In the genomic region with DNA sequence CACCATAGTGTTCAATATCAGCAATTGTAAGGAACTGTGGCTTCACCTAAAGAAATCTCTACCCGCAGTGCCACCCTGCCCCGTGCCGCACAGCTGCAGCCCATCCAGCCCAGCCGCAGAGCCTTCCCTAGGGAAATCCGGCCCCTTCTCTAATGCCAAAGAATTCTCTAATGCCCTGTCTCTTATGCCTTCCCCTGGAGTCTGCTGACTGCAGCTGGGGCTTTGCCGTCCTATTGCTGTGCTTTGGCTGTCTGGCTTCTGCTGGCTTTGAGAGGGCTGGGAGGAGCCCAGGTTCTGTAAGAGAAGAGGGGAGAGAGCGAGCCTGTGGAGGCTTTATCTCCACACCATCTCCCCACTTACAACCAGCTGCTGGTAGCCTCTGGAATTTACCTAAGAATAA, we compare ENCODE assay signal across 22 cellular contexts.
DNase-seq lines count a peak whose midpoint lies in the region; ATAC-seq and TF ChIP-seq lines count a peak whose summit lies in the region.
"Had no signal": no experiment of that assay in that cellular context is flagged by ENCODE, and none has a peak within 500 bp of the region (broad histone marks: within the 10 kb centered on the region; RNA-seq: fewer than 3 reads in every experiment).

No MANE protein-coding gene starts in this region.

- H3K79me1 ChIP-seq in mesendoderm (ENCODE audit: low read length) = no peaks in the 10 kb centered on the region

- H3K9me3 ChIP-seq in WERI-Rb-1 (ENCODE audit: severe bottlenecking) = peaks cover 4% of the 10 kb centered on the region
- H3K9me3 ChIP-seq: testis had no signal

- no peaks in the 10 kb centered on the region for H3K4me1 Mint-ChIP-seq in activated T-cell treated with anti-CD3 and anti-CD28 coated beads, Interleukin-2, amount 50 U/mL, for 4 hours (ENCODE audit: low read depth)
- H3K4me1 Mint-ChIP-seq: activated B cell treated with CpG ODN at 0.5 μM for 24 hours; CD4-positive, CD25-positive, alpha-beta regulatory T cell; naive B cell; stimulated activated effector memory CD8-positive, alpha-beta T cell treated with anti-CD3 and anti-CD28 coated beads, Interleukin-12 subunit alpha, Interleukin-12 subunit beta, amount 100 ng/mL, for 72 hours; T-helper 17 cell had no signal

- H4K5ac ChIP-seq in mesendoderm (ENCODE audit: low read length) = no peak overlapping the region

- DNase-seq in D341Med (ENCODE audit: low spot score) (peak; percentile 89), NCI-H1694 (lab: John Stamatoyannopoulos, UW) (peak; percentile 13), WERI-Rb-1 (peak; percentile 40), mesendoderm (peak; percentile 95), NCI-H1048 (lab: John Stamatoyannopoulos, UW) (no peak), HPDE6-E6E7 (ENCODE audit: extremely low spot score) (no peak)
- DNase-seq in activated T-cell treated with anti-CD3 and anti-CD28 coated beads, Interleukin-2, amount 50 U/mL, for 4 hours = no peak
- DNase-seq: activated B cell treated with CpG ODN at 0.5 μM for 24 hours; activated CD4-positive, alpha-beta T cell treated with anti-CD3 and anti-CD28 coated beads, Interleukin-2, amount 50 U/mL, for 48 hours; activated gamma-delta T cell treated with Interleukin-2 at 50 U/mL for 16 hours; CD4-positive, CD25-positive, alpha-beta regulatory T cell; cortex of kidney; mammary epithelial cell; naive B cell; NCI-H146; NCI-H510A; T-helper 17 cell; testis had no signal

- H3K79me2 ChIP-seq in mesendoderm (ENCODE audit: control insufficient read depth, insufficient read depth, low read length) = no peaks in the 10 kb centered on the region
- H3K79me2 ChIP-seq: parathyroid adenoma had no signal

- peak overlapping the region; percentile 22 for H3K56ac ChIP-seq in mesendoderm (ENCODE audit: low read length)

- no peak overlapping the region for H3K4me3 Mint-ChIP-seq in activated T-cell treated with anti-CD3 and anti-CD28 coated beads, Interleukin-2, amount 50 U/mL, for 4 hours
- H3K4me3 Mint-ChIP-seq: activated B cell treated with CpG ODN at 0.5 μM for 24 hours; CD4-positive, CD25-positive, alpha-beta regulatory T cell; naive B cell; stimulated activated effector memory CD8-positive, alpha-beta T cell treated with anti-CD3 and anti-CD28 coated beads, Interleukin-12 subunit alpha, Interleukin-12 subunit beta, amount 100 ng/mL, for 72 hours; T-helper 17 cell had no signal

- TF ChIP-seq CTCF in WERI-Rb-1 (IDR thresholded peaks at IDR 0.05; ENCODE audit: low read depth, low read length) = no peak

- no peak overlapping the region for H3K27ac ChIP-seq in WERI-Rb-1
- H3K27ac ChIP-seq in mesendoderm (ENCODE audit: low read depth, low read length) = no peak overlapping the region
- H3K27ac ChIP-seq: parathyroid adenoma, testis had no signal

- no peak overlapping the region for H2BK120ac ChIP-seq in mesendoderm (ENCODE audit: low read depth, low read length)

- H3K27me3 ChIP-seq in WERI-Rb-1 (ENCODE audit: insufficient read depth, low read depth, severe bottlenecking) (no peaks in the 10 kb centered on the region), mesendoderm (ENCODE audit: insufficient read depth, low read length, poor library complexity) (no peaks in the 10 kb centered on the region)
- H3K27me3 ChIP-seq: testis had no signal

- no peak overlapping the region for H3K23ac ChIP-seq in mesendoderm (ENCODE audit: low read length)

- no peak overlapping the region for H3K18ac ChIP-seq in mesendoderm (ENCODE audit: low read length)

- no peak overlapping the region for H3K9ac ChIP-seq in mesendoderm (ENCODE audit: low read length)
- H3K9ac ChIP-seq: parathyroid adenoma had no signal

- no peak overlapping the region for H2BK15ac ChIP-seq in mesendoderm (replicated peaks; ENCODE audit: low read depth)

- H2BK5ac ChIP-seq in mesendoderm (ENCODE audit: low read length) = no peak overlapping the region

- H3K36me3 ChIP-seq in WERI-Rb-1 (no peaks in the 10 kb centered on the region), mesendoderm (ENCODE audit: control insufficient read depth, insufficient read depth, low read length) (no peaks in the 10 kb centered on the region)

- H3K4me3 ChIP-seq in WERI-Rb-1 (ENCODE audit: low read depth, low read length) (no peak overlapping the region), mesendoderm (ENCODE audit: low read length) (no peak overlapping the region)
- H3K4me3 ChIP-seq: K562, testis had no signal

- no peaks in the 10 kb centered on the region for H3K4me1 ChIP-seq in mesendoderm (ENCODE audit: control insufficient read depth, low read depth, low read length)
- H3K4me1 ChIP-seq: parathyroid adenoma, testis had no signal

- peaks cover 10% of the 10 kb centered on the region for H3K27me3 Mint-ChIP-seq in activated T-cell treated with anti-CD3 and anti-CD28 coated beads, Interleukin-2, amount 50 U/mL, for 4 hours (ENCODE audit: low read depth)

- H3K36me3 Mint-ChIP-seq in activated T-cell treated with anti-CD3 and anti-CD28 coated beads, Interleukin-2, amount 50 U/mL, for 4 hours (ENCODE audit: insufficient read depth) = no peaks in the 10 kb centered on the region
- H3K36me3 Mint-ChIP-seq: CD4-positive, CD25-positive, alpha-beta regulatory T cell; stimulated activated effector memory CD8-positive, alpha-beta T cell treated with anti-CD3 and anti-CD28 coated beads, Interleukin-12 subunit alpha, Interleukin-12 subunit beta, amount 100 ng/mL, for 72 hours had no signal

- H2AK5ac ChIP-seq in mesendoderm (ENCODE audit: low read length) = no peak overlapping the region

- H3K4ac ChIP-seq in mesendoderm (ENCODE audit: low read depth, low read length) = peak overlapping the region; percentile 67

- H3K9me3 Mint-ChIP-seq in activated T-cell treated with anti-CD3 and anti-CD28 coated beads, Interleukin-2, amount 50 U/mL, for 4 hours = peaks cover 13% of the 10 kb centered on the region

- no peak for ATAC-seq in activated T-cell treated with anti-CD3 and anti-CD28 coated beads, Interleukin-2, amount 50 U/mL, for 4 hours
- ATAC-seq: K562; sciatic nerve; stimulated activated effector memory CD8-positive, alpha-beta T cell treated with anti-CD3 and anti-CD28 coated beads, Interleukin-12 subunit alpha, Interleukin-12 subunit beta, amount 100 ng/mL, for 72 hours; T-helper 17 cell had no signal

- H4K8ac ChIP-seq in mesendoderm (ENCODE audit: low read depth, low read length) = no peak overlapping the region

- H3K4me2 ChIP-seq in mesendoderm (ENCODE audit: low read length) = no peak overlapping the region

- no CpG with 5 or more reads among the region's 7 CpGs for WGBS in mesendoderm (ENCODE audit: extremely low coverage, insufficient coverage, low lambda C conversion rate)

Comparison
In these comparisons a context has a peak if more than half of its experiments do, and no peak if none do; other contexts are left out.
1. DNase-seq: peak in D341Med (single experiment), NCI-H1694 (single experiment), WERI-Rb-1 (single experiment) and mesendoderm (single experiment); none in NCI-H1048 (single experiment), HPDE6-E6E7 (single experiment) and activated T-cell treated with anti-CD3 and anti-CD28 coated beads, Interleukin-2, amount 50 U/mL, for 4 hours (single experiment).